8 cellular contexts compared by ENCODE assay signal in the genomic region with DNA sequence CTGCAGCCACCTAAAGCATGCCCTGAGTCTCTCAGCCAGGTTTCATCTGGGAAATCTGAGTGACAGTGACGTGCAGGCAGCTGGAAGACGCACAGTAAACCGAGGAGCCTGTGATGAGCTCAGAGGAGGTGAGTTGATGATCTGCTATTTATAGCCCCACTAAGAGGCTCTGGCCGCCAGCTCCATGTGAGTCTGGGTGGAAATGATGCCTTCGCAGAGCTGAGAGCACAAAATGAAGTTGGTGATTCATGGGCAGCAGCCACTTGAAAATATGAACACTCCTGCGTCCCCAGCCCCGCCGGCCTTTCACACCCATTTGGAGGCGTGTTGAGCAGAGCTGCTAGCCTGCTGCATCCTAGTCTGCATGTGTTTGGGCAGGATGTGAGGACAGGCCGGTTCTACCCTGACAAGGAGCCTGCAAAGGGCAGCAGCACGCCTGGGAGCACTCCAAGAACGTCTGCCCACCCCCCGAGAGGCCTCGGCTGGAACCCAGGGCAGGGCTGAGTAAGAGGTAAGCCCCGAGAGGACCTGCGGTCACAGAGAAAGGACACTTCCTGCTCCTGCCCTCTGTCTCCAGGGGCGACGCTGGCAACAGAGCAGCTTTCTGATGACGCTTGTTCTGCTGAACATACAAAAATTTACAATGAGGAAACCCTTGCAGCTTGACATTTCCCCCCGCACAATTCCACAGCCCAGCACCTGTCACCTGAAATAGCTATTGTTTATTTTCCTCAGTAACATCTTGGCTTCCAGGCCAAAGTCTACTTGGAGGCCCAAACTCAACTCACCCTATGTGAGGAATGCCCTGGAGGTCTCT.
DNase-seq lines count a peak whose midpoint lies in the region; ATAC-seq, FAIRE-seq and TF ChIP-seq lines count a peak whose summit lies in the region.

No MANE protein-coding gene starts in this region.

- DNase-seq in AG10803 (ENCODE audit: low read depth): peak; percentile 88
- DNase-seq in RCC 7860 (ENCODE audit: low spot score): peak; percentile 97
- peak; percentile 53 for DNase-seq in activated naive CD4-positive, alpha-beta T cell treated with Interleukin-2 at 50 U/mL for 16 hours
- peak; percentile 14 to 86 (median 52) for DNase-seq in head of caudate nucleus
- DNase-seq in retina: peak; percentile 39
- DNase-seq in pons (ENCODE audit: low spot score): no peak

- no peak for TF ChIP-seq CTCF in AG10803 (conservative IDR thresholded peaks at IDR 0.05; ENCODE audit: low read length)

- ATAC-seq in GM19324 (IDR thresholded peaks at IDR 0.05; ENCODE audit: low FRiP score, unreplicated experiment) (peak; percentile 63), HG03439 (IDR thresholded peaks at IDR 0.05; ENCODE audit: unreplicated experiment) (peak; percentile 86)

- FAIRE-seq in RCC 7860 (lab: Jason Lieb, UNC): peak; percentile 83

- H3K4me3 ChIP-seq in AG10803 (ENCODE audit: low read length): no peak overlapping the region

- intact Hi-C loops in head of caudate nucleus (cut with DNase I): no loop called here
